In the genomic region with DNA sequence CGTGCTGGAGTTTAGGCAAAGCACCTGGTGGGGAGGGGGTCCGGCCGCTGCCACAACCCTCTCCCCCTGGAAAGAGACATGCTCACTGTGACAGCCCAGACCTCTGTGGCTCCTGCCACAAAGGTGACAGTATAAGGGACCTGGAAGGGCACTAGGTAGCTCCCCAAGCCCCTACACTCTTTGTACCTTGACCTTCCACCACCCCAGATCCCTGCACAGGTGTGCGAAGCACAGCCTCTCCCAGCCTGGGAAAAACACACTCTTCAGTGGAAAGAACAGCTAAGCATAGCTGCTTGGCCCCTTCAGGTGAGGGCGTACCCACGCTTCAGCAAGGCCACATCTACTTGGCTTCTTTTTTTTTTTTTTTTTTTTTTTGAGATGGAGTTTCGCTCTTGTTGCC, we compare ENCODE assay signal across 11 cellular contexts. TPM values are rescaled to one million over a fixed set of nuclear protein-coding genes. Genes with fewer than 3 reads are reported as not detected.
"Had no signal": no experiment of that assay in that cellular context is flagged by ENCODE, and none has a peak within 500 bp of the region (broad histone marks: within the 10 kb centered on the region; RNA-seq: fewer than 3 reads in every experiment).

No MANE protein-coding gene starts in this region.

- H3K27ac Mint-ChIP-seq: HFFc6, IgD-negative memory B cell had no signal

- H3K4me1 ChIP-seq: HAP-1 had no signal

- H3K4me3 Mint-ChIP-seq: HFFc6, IgD-negative memory B cell had no signal

- H3K36me3 ChIP-seq: HAP-1 had no signal

- H3K4me1 Mint-ChIP-seq: IgD-negative memory B cell had no signal

- H3K4me3 ChIP-seq: GM23248, HAP-1 had no signal

- H3K36me3 Mint-ChIP-seq: IgD-negative memory B cell had no signal

- H3K9ac ChIP-seq: GM23248 had no signal

- DNase-seq: GM23248, GOT3, H7, HFFc6, KBM-7 had no signal

- H3K27ac ChIP-seq: GM23248 had no signal

- ATAC-seq: HCT116 had no signal

- FAIRE-seq: HTR-8/SVneo had no signal

RNA-seq across cellular contexts. Expression of a gene that starts 4.9 kb away (rescaled TPM):
- total RNA-seq: GM23248, H4, H7, HFFc6, HT-29 had no signal
- polyA plus RNA-seq: GM23248, IgD-negative memory B cell had no signal

RNA-seq across cellular contexts. Expression of a gene that starts 30.4 kb away (rescaled TPM):
- total RNA-seq: GM23248 had no signal

RNA-seq across cellular contexts. Expression of a gene that starts 36.4 kb away (rescaled TPM):
- total RNA-seq: GM23248, HFFc6, HT-29 had no signal
- polyA plus RNA-seq: GM23248, IgD-negative memory B cell had no signal

RNA-seq across cellular contexts. Expression of a gene that starts 39.5 kb away (rescaled TPM):
- total RNA-seq: GM23248 had no signal
- polyA plus RNA-seq: GM23248, IgD-negative memory B cell had no signal

RNA-seq across cellular contexts. Expression of a gene that starts 40.8 kb away (rescaled TPM):
- polyA plus RNA-seq: IgD-negative memory B cell had no signal
